ENCODE assay signal across 8 cellular contexts in the genomic region with DNA sequence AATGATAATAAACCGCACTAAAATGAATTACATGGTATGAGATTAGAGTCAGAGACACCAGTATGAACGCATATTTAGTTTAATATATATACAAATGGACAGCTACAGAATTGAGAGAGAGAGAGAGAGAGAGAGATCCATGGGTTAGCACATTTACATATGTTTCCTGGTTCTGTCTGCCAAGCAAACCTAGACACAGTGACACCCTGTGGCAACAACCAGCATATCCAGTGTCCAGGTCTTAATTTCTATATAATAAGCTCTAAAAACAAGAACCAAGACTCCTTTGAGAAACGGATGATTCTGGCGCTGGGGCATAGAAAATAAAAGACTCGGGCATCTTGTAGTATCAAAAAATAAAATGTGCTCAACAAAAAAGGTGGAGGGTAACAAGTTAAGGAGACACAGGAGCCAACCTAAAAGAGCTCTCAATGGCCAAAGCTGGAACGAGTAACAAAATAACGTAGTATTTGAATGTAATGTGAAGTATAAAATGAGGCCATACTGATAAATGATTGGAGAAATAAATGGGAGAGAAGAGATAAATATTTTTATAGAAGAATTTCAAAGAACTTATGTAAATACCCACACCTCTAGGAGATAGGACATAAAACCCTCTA.
DNase-seq lines count a peak whose midpoint lies in the region; ATAC-seq and TF ChIP-seq lines count a peak whose summit lies in the region.

No MANE protein-coding gene starts in this region.

- H3K27ac Mint-ChIP-seq in CD14-positive monocyte = no peak overlapping the region
- no peak overlapping the region for H3K27ac Mint-ChIP-seq in activated CD4-positive, alpha-beta memory T cell treated with anti-CD3 and anti-CD28 coated beads, Interleukin-2, amount 10 ng/mL, durations not matched to agents 7 days and 5 days

- peaks cover 0 to 5% (median 0%) of the 10 kb centered on the region in 3 donors for H3K27me3 Mint-ChIP-seq in CD14-positive monocyte (ENCODE audit: low read depth in 3 of 3)
- no peaks in the 10 kb centered on the region for H3K27me3 Mint-ChIP-seq in activated CD4-positive, alpha-beta memory T cell treated with anti-CD3 and anti-CD28 coated beads, Interleukin-2, amount 10 ng/mL, durations not matched to agents 7 days and 5 days

- POLR2A ChIA-PET in activated CD4-positive, alpha-beta memory T cell treated with anti-CD3 and anti-CD28 coated beads, Interleukin-2, amount 10 ng/mL, durations not matched to agents 7 days and 5 days (lab: Charles Lee) = interaction anchor here (0.8 kb wide), 1 partner anchor 85 kb away, joined by 4 read pairs; no protein-coding TSS in a partner anchor

- ATAC-seq in GM18870 (IDR thresholded peaks at IDR 0.05; ENCODE audit: unreplicated experiment) = peak; percentile 80
- peak; percentile 96 for ATAC-seq in HG03095 (IDR thresholded peaks at IDR 0.05; ENCODE audit: unreplicated experiment)
- no peak for ATAC-seq in HG02970 (IDR thresholded peaks at IDR 0.05; ENCODE audit: low FRiP score, unreplicated experiment)

- peak; percentile 80 for TF ChIP-seq CTCF in CD14-positive monocyte (IDR thresholded peaks at IDR 0.05)

- intact Hi-C loops in CD14-positive monocyte (cut with micrococcal nuclease) = loop anchor here (2.0 to 5.0 kb wide), 3 partner anchors 199 to 584 kb away; no protein-coding TSS in a partner anchor

- H3K9me3 Mint-ChIP-seq in CD14-positive monocyte = no peaks in the 10 kb centered on the region
- no peaks in the 10 kb centered on the region for H3K9me3 Mint-ChIP-seq in activated CD4-positive, alpha-beta memory T cell treated with anti-CD3 and anti-CD28 coated beads, Interleukin-2, amount 10 ng/mL, durations not matched to agents 7 days and 5 days

- peaks cover 8% of the 10 kb centered on the region for H3K4me1 Mint-ChIP-seq in CD14-positive monocyte
- no peaks in the 10 kb centered on the region for H3K4me1 Mint-ChIP-seq in activated CD4-positive, alpha-beta memory T cell treated with anti-CD3 and anti-CD28 coated beads, Interleukin-2, amount 10 ng/mL, durations not matched to agents 7 days and 5 days

- no peaks in the 10 kb centered on the region for H3K36me3 Mint-ChIP-seq in CD14-positive monocyte
- H3K36me3 Mint-ChIP-seq in activated CD4-positive, alpha-beta memory T cell treated with anti-CD3 and anti-CD28 coated beads, Interleukin-2, amount 10 ng/mL, durations not matched to agents 7 days and 5 days (ENCODE audit: low read depth) = no peaks in the 10 kb centered on the region

- CTCF ChIA-PET in activated CD4-positive, alpha-beta memory T cell treated with anti-CD3 and anti-CD28 coated beads, Interleukin-2, amount 10 ng/mL, durations not matched to agents 7 days and 5 days (lab: Charles Lee) = interaction anchor here (0.6 to 3.2 kb wide), 24 partner anchors 8 to 1428 kb away, joined by 3 to 61 read pairs (median 4); no protein-coding TSS in a partner anchor

- DNase-seq in CD14-positive monocyte (ENCODE audit: low spot score) (peak; percentile 50), NCI-H446 (lab: John Stamatoyannopoulos, UW) (peak; percentile 39 to 72), fibroblast of peridontal ligament (ENCODE audit: extremely low read depth) (peak; percentile 81), pons (ENCODE audit: low spot score) (peak; percentile 67)
- peak; percentile 52 for DNase-seq in activated CD4-positive, alpha-beta memory T cell treated with anti-CD3 and anti-CD28 coated beads, Interleukin-2, amount 10 ng/mL, durations not matched to agents 7 days and 5 days

- no peak overlapping the region for H3K4me3 Mint-ChIP-seq in CD14-positive monocyte
- H3K4me3 Mint-ChIP-seq in activated CD4-positive, alpha-beta memory T cell treated with anti-CD3 and anti-CD28 coated beads, Interleukin-2, amount 10 ng/mL, durations not matched to agents 7 days and 5 days = no peak overlapping the region
